ENCODE assay signal across 8 cellular contexts in genomic region chr1:151005729-151006330, GRCh38. TPM values are rescaled to one million over a fixed set of nuclear protein-coding genes. Genes with fewer than 3 reads are reported as not detected.
DNase-seq lines count a peak whose midpoint lies in the region; ATAC-seq lines count a peak whose summit lies in the region.

No MANE protein-coding gene starts in this region.

- H3K27ac Mint-ChIP-seq in activated CD4-positive, alpha-beta memory T cell treated with anti-CD3 and anti-CD28 coated beads for 36 hours, result peak overlapping the region; percentile 97
- H3K27ac Mint-ChIP-seq in stimulated activated naive B cell treated with anti-CD40 and anti-IgM and Interleukin-4, amounts not matched to agents 10 μg/mL and 1 μg/mL and 100 μg/mL, for 72 hours, result peak overlapping the region; percentile 98

- H3K27ac ChIP-seq in iPS-18a (ENCODE audit: low read length), result no peak overlapping the region

- H3K36me3 ChIP-seq in iPS-18a (ENCODE audit: control insufficient read depth, low read depth, low read length), result no peaks in the 10 kb centered on the region

- no peaks in the 10 kb centered on the region for H3K27me3 Mint-ChIP-seq in activated CD4-positive, alpha-beta memory T cell treated with anti-CD3 and anti-CD28 coated beads for 36 hours
- no peaks in the 10 kb centered on the region for H3K27me3 Mint-ChIP-seq in stimulated activated naive B cell treated with anti-CD40 and anti-IgM and Interleukin-4, amounts not matched to agents 10 μg/mL and 1 μg/mL and 100 μg/mL, for 72 hours

- H3K36me3 Mint-ChIP-seq in activated CD4-positive, alpha-beta memory T cell treated with anti-CD3 and anti-CD28 coated beads for 36 hours, result peaks cover 9% of the 10 kb centered on the region
- peaks cover 9 to 11% of the 10 kb centered on the region in 2 donors for H3K36me3 Mint-ChIP-seq in stimulated activated naive B cell treated with anti-CD40 and anti-IgM and Interleukin-4, amounts not matched to agents 10 μg/mL and 1 μg/mL and 100 μg/mL, for 72 hours

- H3K9me3 Mint-ChIP-seq in activated CD4-positive, alpha-beta memory T cell treated with anti-CD3 and anti-CD28 coated beads for 36 hours, result no peaks in the 10 kb centered on the region
- H3K9me3 Mint-ChIP-seq in stimulated activated naive B cell treated with anti-CD40 and anti-IgM and Interleukin-4, amounts not matched to agents 10 μg/mL and 1 μg/mL and 100 μg/mL, for 72 hours, result no peaks in the 10 kb centered on the region

- CTCF ChIA-PET in activated CD4-positive, alpha-beta memory T cell treated with anti-CD3 and anti-CD28 coated beads for 36 hours (lab: Charles Lee), result interaction anchor here (0.6 to 14.0 kb wide), 13 partner anchors 8 to 166 kb away, joined by 3 to 222 read pairs (median 5); partner anchors contain the start of genes ANXA9, C1orf56 and CERS2

- ATAC-seq in stimulated activated naive B cell treated with anti-CD40 and anti-IgM and Interleukin-4, amounts not matched to agents 10 μg/mL and 1 μg/mL and 100 μg/mL, for 72 hours (replicated peaks), result no peak
- ATAC-seq in HG02852 (IDR thresholded peaks at IDR 0.05; ENCODE audit: unreplicated experiment), result no peak

- H3K9me3 ChIP-seq in iPS-18a (ENCODE audit: control insufficient read depth, low read depth, low read length), result no peaks in the 10 kb centered on the region

- H3K9ac ChIP-seq in iPS-18a (ENCODE audit: low read length), result peak overlapping the region; percentile 39

- POLR2A ChIA-PET in activated CD4-positive, alpha-beta memory T cell treated with anti-CD3 and anti-CD28 coated beads for 36 hours (lab: Charles Lee), result interaction anchor here (0.5 to 2.9 kb wide), 7 partner anchors 10 to 640 kb away, joined by 3 to 17 read pairs (median 3); partner anchors contain the start of genes CDC42SE1 and CERS2

- intact Hi-C loops in activated CD4-positive, alpha-beta memory T cell treated with anti-CD3 and anti-CD28 coated beads for 36 hours (cut with micrococcal nuclease), result loop anchor here (1.0 to 5.0 kb wide), 4 partner anchors 275 to 639 kb away; partner anchors contain the start of gene ENSA

- H3K4me1 Mint-ChIP-seq in activated CD4-positive, alpha-beta memory T cell treated with anti-CD3 and anti-CD28 coated beads for 36 hours (ENCODE audit: low read depth), result peaks cover 78% of the 10 kb centered on the region
- peaks cover 41 to 62% of the 10 kb centered on the region in 2 donors for H3K4me1 Mint-ChIP-seq in stimulated activated naive B cell treated with anti-CD40 and anti-IgM and Interleukin-4, amounts not matched to agents 10 μg/mL and 1 μg/mL and 100 μg/mL, for 72 hours

- peak overlapping the region; percentile 99 for H3K4me3 Mint-ChIP-seq in activated CD4-positive, alpha-beta memory T cell treated with anti-CD3 and anti-CD28 coated beads for 36 hours
- H3K4me3 Mint-ChIP-seq in stimulated activated naive B cell treated with anti-CD40 and anti-IgM and Interleukin-4, amounts not matched to agents 10 μg/mL and 1 μg/mL and 100 μg/mL, for 72 hours, result peak overlapping the region; percentile 97

- H3K4me1 ChIP-seq in iPS-18a (ENCODE audit: control insufficient read depth, low read depth, low read length), result peaks cover 19% of the 10 kb centered on the region

- no peaks in the 10 kb centered on the region for H3K27me3 ChIP-seq in iPS-18a (ENCODE audit: control insufficient read depth, insufficient read depth, low read length)

- DNase-seq in DMS 273 (lab: John Stamatoyannopoulos, UW; ENCODE audit: unreplicated experiment) (peak; percentile 97), DMS 273 treated with DMSO at 0.1 percent for 48 hours (lab: John Stamatoyannopoulos, UW) (no peak), DMS153 (lab: John Stamatoyannopoulos, UW) (no peak), NCI-H187 treated with DMSO at 0.1 percent for 48 hours (lab: John Stamatoyannopoulos, UW) (no peak)
- no peak for DNase-seq in activated CD4-positive, alpha-beta memory T cell treated with anti-CD3 and anti-CD28 coated beads for 36 hours
- no peak for DNase-seq in stimulated activated naive B cell treated with anti-CD40 and anti-IgM and Interleukin-4, amounts not matched to agents 10 μg/mL and 1 μg/mL and 100 μg/mL, for 72 hours

- H3K4me3 ChIP-seq in iPS-18a (ENCODE audit: low read length), result peak overlapping the region; percentile 56

RNA-seq across cellular contexts. Expression of gene MINDY1, which starts 0.9 kb away (rescaled TPM):
- 10 to 100 TPM; 16.4 to 18.3 TPM for total RNA-seq in activated CD4-positive, alpha-beta memory T cell treated with anti-CD3 and anti-CD28 coated beads for 36 hours

RNA-seq across cellular contexts. Expression of gene PRUNE1, which starts 2.4 kb away (rescaled TPM):
- 10 to 100 TPM; 12.5 to 17.5 TPM for total RNA-seq in activated CD4-positive, alpha-beta memory T cell treated with anti-CD3 and anti-CD28 coated beads for 36 hours

RNA-seq across cellular contexts. Expression of gene ANXA9, which starts 23.7 kb away (rescaled TPM):
- total RNA-seq in activated CD4-positive, alpha-beta memory T cell treated with anti-CD3 and anti-CD28 coated beads for 36 hours, result under 1 TPM in 1 of 2 experiments, not detected in 1; 0.19 TPM

RNA-seq across cellular contexts. Expression of gene BNIPL, which starts 30.6 kb away (rescaled TPM):
- total RNA-seq in activated CD4-positive, alpha-beta memory T cell treated with anti-CD3 and anti-CD28 coated beads for 36 hours, result 1 to 10 TPM in 1 of 2 experiments, under 1 TPM in 1; 0.64 to 1.3 TPM

RNA-seq across cellular contexts. Expression of gene CERS2, which starts 31.2 kb away (rescaled TPM):
- 100 to 1,000 TPM; 153 to 160 TPM for total RNA-seq in activated CD4-positive, alpha-beta memory T cell treated with anti-CD3 and anti-CD28 coated beads for 36 hours
